Comparison of ENCODE assay signal across 17 cellular contexts in the genomic region with DNA sequence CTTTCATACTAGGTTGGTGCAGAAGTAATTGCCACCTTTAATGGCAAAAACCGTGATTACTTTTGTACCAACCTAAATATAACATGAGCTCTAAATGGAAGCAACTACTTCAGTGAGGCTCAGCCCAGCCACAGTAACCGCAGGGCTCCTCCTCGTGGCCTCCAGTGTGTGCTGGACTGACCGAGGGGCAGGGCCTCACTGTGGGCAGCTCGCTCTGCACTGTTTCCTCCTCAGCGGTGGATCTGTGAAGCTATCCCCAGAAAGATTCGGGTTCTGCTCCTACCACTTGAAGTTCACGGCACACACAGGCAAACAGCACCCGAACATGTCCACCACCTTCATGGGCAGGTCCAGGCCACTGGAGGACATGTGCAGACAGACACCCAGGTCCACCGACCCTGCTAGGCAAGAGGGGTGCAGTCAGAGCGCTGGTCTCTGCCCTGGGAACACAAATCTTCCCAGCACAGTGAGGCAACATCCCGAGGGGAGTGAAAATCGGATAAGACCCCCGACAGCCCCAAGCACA. TPM values are rescaled to one million over a fixed set of nuclear protein-coding genes. Genes with fewer than 3 reads are reported as not detected.
"Had no signal": no experiment of that assay in that cellular context is flagged by ENCODE, and none has a peak within 500 bp of the region (broad histone marks: within the 10 kb centered on the region; RNA-seq: fewer than 3 reads in every experiment).

No MANE protein-coding gene starts in this region.

RNA-seq across cellular contexts. Expression of gene ROPN1B, which starts 37.6 kb away (rescaled TPM):
- total RNA-seq: activated B cell treated with CpG ODN at 0.5 μM for 24 hours; activated CD4-positive, alpha-beta memory T cell treated with anti-CD3 and anti-CD28 coated beads for 36 hours; activated CD4-positive, alpha-beta T cell treated with anti-CD3 and anti-CD28 coated beads, Interleukin-2, amount 10 ng/mL, durations not matched to agents 24 days and 14 days; activated CD8-positive, alpha-beta memory T cell treated with anti-CD3 and anti-CD28 coated beads for 36 hours; activated CD8-positive, alpha-beta T cell treated with anti-CD3 and anti-CD28 coated beads for 36 hours; activated naive CD4-positive, alpha-beta T cell treated with anti-CD3 and anti-CD28 coated beads for 36 hours; activated naive CD4-positive, alpha-beta T cell treated with anti-CD3 and anti-CD28 coated beads, Interleukin-2, amount 50 U/mL, for 72 hours; activated naive CD8-positive, alpha-beta T cell treated with anti-CD3 and anti-CD28 coated beads for 36 hours; activated T-cell treated with anti-CD3 and anti-CD28 coated beads, Interleukin-2, amount 50 U/mL, for 4 hours; activated T-cell treated with anti-CD3 and anti-CD28 coated beads, Interleukin-2, amount 50 U/mL, for 72 hours; activated T-helper 1 cell treated with anti-CD3 and anti-CD28 coated beads, Interleukin-12 subunit alpha, Interleukin-12 subunit beta, Interleukin-2, Interleukin-4 antibody, amounts not matched to agents 30 ng/mL and 10 ng/mL and 1 ng/mL, durations not matched to agents 14 hours and 24 hours and 36 hours; activated T-helper 17 cell treated with anti-CD3 and anti-CD28 coated beads, Interleukin-2, amount 50 U/mL, for 72 hours; astrocyte; T-cell; T-helper 1 cell treated with Interleukin-12 subunit alpha and Interleukin-12 subunit beta and Interleukin-4 antibody, amounts not matched to agents 30 ng/mL and 1 ng/mL, for 36 hours; T-helper 17 cell; T-helper 2 cell treated with Interferon-gamma antibody and Interleukin-4, amounts not matched to agents 100 ng/mL and 5 ng/mL, for 36 hours had no signal
